19 cellular contexts compared by ENCODE assay signal in the genomic region with DNA sequence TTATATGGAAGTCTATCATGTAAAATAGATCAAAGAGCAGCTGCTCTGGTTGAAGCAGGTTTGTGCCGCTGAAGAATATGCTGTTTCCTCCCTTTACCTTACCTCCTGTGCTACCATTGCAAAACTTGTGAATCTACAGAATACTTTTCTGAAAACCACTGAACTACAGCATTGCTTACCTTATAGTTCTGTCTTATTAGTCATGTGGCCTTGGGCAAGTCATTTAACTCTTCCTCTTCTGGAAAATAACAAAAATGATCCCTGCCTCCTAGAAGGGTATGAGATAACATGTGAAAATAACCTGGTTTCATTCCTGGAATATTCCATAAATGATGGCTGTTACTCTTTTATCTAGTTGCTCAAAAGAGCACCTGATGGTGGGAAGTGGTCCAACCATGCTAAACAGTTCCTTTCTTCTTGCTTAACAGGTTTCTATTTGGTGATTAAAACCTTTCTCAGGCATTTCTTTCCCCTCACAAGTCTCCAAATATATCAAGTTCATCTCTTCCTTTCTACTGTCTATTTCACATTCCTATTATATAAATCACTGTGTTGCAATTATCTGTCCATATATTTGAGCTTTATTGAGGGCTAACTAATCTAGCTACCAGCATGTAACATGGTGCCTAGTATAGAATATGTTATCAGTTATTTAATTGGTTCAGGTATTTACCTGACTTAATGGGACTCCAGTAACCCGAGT. TPM values are rescaled to one million over a fixed set of nuclear protein-coding genes. Genes with fewer than 3 reads are reported as not detected.
DNase-seq lines count a peak whose midpoint lies in the region; ATAC-seq, FAIRE-seq and TF ChIP-seq lines count a peak whose summit lies in the region.
"Had no signal": no experiment of that assay in that cellular context is flagged by ENCODE, and none has a peak within 500 bp of the region (broad histone marks: within the 10 kb centered on the region; RNA-seq: fewer than 3 reads in every experiment).

No MANE protein-coding gene starts in this region.

- H3K4me2 ChIP-seq in GM23338 = no peak overlapping the region

- DNase-seq in activated naive CD4-positive, alpha-beta T cell treated with anti-CD3 and anti-CD28 coated beads for 36 hours = no peak
- DNase-seq in activated naive CD4-positive, alpha-beta T cell treated with Interleukin-2 at 50 U/mL for 16 hours = no peak
- DNase-seq in activated T-helper 2 cell treated with anti-CD3 and anti-CD28 coated beads, Interferon-gamma antibody, Interleukin-2, Interleukin-4, amounts not matched to agents 10 μg/mL and 5 μg/mL and 100 μg/mL, durations not matched to agents 14 hours and 24 hours and 36 hours (ENCODE audit: low spot score) = no peak
- DNase-seq in psoas muscle = no peak
- no peak for DNase-seq in GM23338 (ENCODE audit: low spot score)
- DNase-seq in urothelium cell line (ENCODE audit: low spot score) = no peak
- DNase-seq: activated CD4-positive, alpha-beta T cell treated with anti-CD3 and anti-CD28 coated beads, Interleukin-2, amount 50 U/mL, for 48 hours; activated T-cell treated with anti-CD3 and anti-CD28 coated beads, Interleukin-2, amount 50 U/mL, for 48 hours; amniotic stem cell; caudate nucleus; DMS153; esophagus squamous epithelium; left lung; NCI-H2029; NCI-H446 treated with DMSO at 0.1 percent for 48 hours had no signal

- no peak overlapping the region for H2AFZ ChIP-seq in GM23338

- H3F3A ChIP-seq in GM23338 (replicated peaks; ENCODE audit: low read depth) = no peaks in the 10 kb centered on the region

- H3K36me3 ChIP-seq in psoas muscle (ENCODE audit: insufficient read depth in 1 of 2, low read depth in 1 of 2) = peaks cover 7 to 35% of the 10 kb centered on the region in 2 donors
- H3K36me3 ChIP-seq in GM23338 (ENCODE audit: insufficient read depth) = peaks cover 10% of the 10 kb centered on the region; the same call in 1 of the 2 replicates
- H3K36me3 ChIP-seq: neutrophil had no signal

- H3K9me2 ChIP-seq in GM23338 (ENCODE audit: insufficient read depth) = no peaks in the 10 kb centered on the region

- H3K27me3 ChIP-seq in psoas muscle (ENCODE audit: insufficient read depth in 3 of 3, low read length in 2 of 3) (no peaks in the 10 kb centered on the region), GM23338 (ENCODE audit: insufficient read depth) (no peaks in the 10 kb centered on the region)
- H3K27me3 ChIP-seq: esophagus squamous epithelium, left lung, neutrophil had no signal

- H3K4me3 ChIP-seq in psoas muscle = no peak overlapping the region
- H3K4me3 ChIP-seq in GM23338 = no peak overlapping the region
- H3K4me3 ChIP-seq: esophagus squamous epithelium, left lung had no signal

- intact Hi-C loops in activated naive CD4-positive, alpha-beta T cell treated with anti-CD3 and anti-CD28 coated beads for 36 hours (cut with micrococcal nuclease) = loop anchor here (1.0 kb wide), 2 partner anchors 9 to 15 kb away; partner anchors contain the start of gene TRIM32
- intact Hi-C loops in activated T-helper 2 cell treated with anti-CD3 and anti-CD28 coated beads, Interferon-gamma antibody, Interleukin-2, Interleukin-4, amounts not matched to agents 10 μg/mL and 5 μg/mL and 100 μg/mL, durations not matched to agents 14 hours and 24 hours and 36 hours (cut with micrococcal nuclease) = no loop called here
- intact Hi-C loops in psoas muscle (cut with DNase I) = no loop called here

- no peaks in the 10 kb centered on the region for H3K9me3 ChIP-seq in psoas muscle
- H3K9me3 ChIP-seq: esophagus squamous epithelium, left lung, neutrophil had no signal

- no peaks in the 10 kb centered on the region for H3K79me2 ChIP-seq in GM23338 (replicated peaks; ENCODE audit: insufficient read depth)

- TF ChIP-seq CTCF in psoas muscle (IDR thresholded peaks at IDR 0.05) (no peak), GM23338 (conservative IDR thresholded peaks at IDR 0.05; ENCODE audit: low read depth in 2 of 2) (no peak)

- H3K4me3 Mint-ChIP-seq in activated naive CD4-positive, alpha-beta T cell treated with anti-CD3 and anti-CD28 coated beads for 36 hours = no peak overlapping the region
- no peak overlapping the region for H3K4me3 Mint-ChIP-seq in activated T-helper 2 cell treated with anti-CD3 and anti-CD28 coated beads, Interferon-gamma antibody, Interleukin-2, Interleukin-4, amounts not matched to agents 10 μg/mL and 5 μg/mL and 100 μg/mL, durations not matched to agents 14 hours and 24 hours and 36 hours (ENCODE audit: low read depth)
- H3K4me3 Mint-ChIP-seq in GM23338 = no peak overlapping the region

- H3K36me3 Mint-ChIP-seq in activated naive CD4-positive, alpha-beta T cell treated with anti-CD3 and anti-CD28 coated beads for 36 hours (ENCODE audit: low read depth) = peaks cover 55% of the 10 kb centered on the region
- peaks cover 62% of the 10 kb centered on the region for H3K36me3 Mint-ChIP-seq in activated T-helper 2 cell treated with anti-CD3 and anti-CD28 coated beads, Interferon-gamma antibody, Interleukin-2, Interleukin-4, amounts not matched to agents 10 μg/mL and 5 μg/mL and 100 μg/mL, durations not matched to agents 14 hours and 24 hours and 36 hours (ENCODE audit: low read depth)
- H3K36me3 Mint-ChIP-seq in GM23338 (ENCODE audit: low read depth) = peaks cover 24% of the 10 kb centered on the region

- no peaks in the 10 kb centered on the region for H3K27me3 Mint-ChIP-seq in activated naive CD4-positive, alpha-beta T cell treated with anti-CD3 and anti-CD28 coated beads for 36 hours (ENCODE audit: low read depth)
- no peaks in the 10 kb centered on the region for H3K27me3 Mint-ChIP-seq in activated T-helper 2 cell treated with anti-CD3 and anti-CD28 coated beads, Interferon-gamma antibody, Interleukin-2, Interleukin-4, amounts not matched to agents 10 μg/mL and 5 μg/mL and 100 μg/mL, durations not matched to agents 14 hours and 24 hours and 36 hours (ENCODE audit: low read depth)
- peaks cover 1% of the 10 kb centered on the region for H3K27me3 Mint-ChIP-seq in GM23338 (ENCODE audit: insufficient read depth, low read depth, poor library complexity)

- H3K4me1 Mint-ChIP-seq in activated naive CD4-positive, alpha-beta T cell treated with anti-CD3 and anti-CD28 coated beads for 36 hours (ENCODE audit: low read depth) = peaks cover 26% of the 10 kb centered on the region
- H3K4me1 Mint-ChIP-seq in activated T-helper 2 cell treated with anti-CD3 and anti-CD28 coated beads, Interferon-gamma antibody, Interleukin-2, Interleukin-4, amounts not matched to agents 10 μg/mL and 5 μg/mL and 100 μg/mL, durations not matched to agents 14 hours and 24 hours and 36 hours (ENCODE audit: low read depth) = peaks cover 19% of the 10 kb centered on the region
- peaks cover 10% of the 10 kb centered on the region; the same call in 2 of the 3 replicates for H3K4me1 Mint-ChIP-seq in GM23338

- peak overlapping the region; percentile 51 for H3K27ac Mint-ChIP-seq in activated naive CD4-positive, alpha-beta T cell treated with anti-CD3 and anti-CD28 coated beads for 36 hours
- H3K27ac Mint-ChIP-seq in activated T-helper 2 cell treated with anti-CD3 and anti-CD28 coated beads, Interferon-gamma antibody, Interleukin-2, Interleukin-4, amounts not matched to agents 10 μg/mL and 5 μg/mL and 100 μg/mL, durations not matched to agents 14 hours and 24 hours and 36 hours = peak overlapping the region; percentile 35
- H3K27ac Mint-ChIP-seq in GM23338 = no peak overlapping the region

- peaks cover 30% of the 10 kb centered on the region for H3K4me1 ChIP-seq in psoas muscle
- peaks cover 6% of the 10 kb centered on the region; the same call in 1 of the 2 replicates for H3K4me1 ChIP-seq in GM23338 (ENCODE audit: insufficient read depth)
- H3K4me1 ChIP-seq: left lung had no signal

- H3K27ac ChIP-seq in psoas muscle (peak overlapping the region; percentile 62), GM23338 (ENCODE audit: low read depth) (no peak overlapping the region)
- H3K27ac ChIP-seq: esophagus squamous epithelium, left lung, neutrophil had no signal

- ATAC-seq in HG02610 (IDR thresholded peaks at IDR 0.05; ENCODE audit: unreplicated experiment) (peak; percentile 31), psoas muscle (peak in 3 of 4 donors; percentile 5 to 52 (median 23)), GM23338 (no peak), HG03108 (IDR thresholded peaks at IDR 0.05; ENCODE audit: unreplicated experiment) (no peak)
- ATAC-seq: HCT116, left lung had no signal

- no peak for FAIRE-seq in urothelium cell line (lab: Jason Lieb, UNC)

- H4K20me1 ChIP-seq in GM23338 (replicated peaks; ENCODE audit: insufficient read depth) = peaks cover 13% of the 10 kb centered on the region; the same call in 1 of the 2 replicates

- 77 to 97% (median 96%) methylated on average over 2 of the region's 2 CpGs for WGBS in psoas muscle, 3 donors

- CTCF ChIA-PET in activated naive CD4-positive, alpha-beta T cell treated with anti-CD3 and anti-CD28 coated beads for 36 hours (lab: Charles Lee) = no interaction called here

- peaks cover 29% of the 10 kb centered on the region for H3K9me3 Mint-ChIP-seq in activated naive CD4-positive, alpha-beta T cell treated with anti-CD3 and anti-CD28 coated beads for 36 hours
- H3K9me3 Mint-ChIP-seq in activated T-helper 2 cell treated with anti-CD3 and anti-CD28 coated beads, Interferon-gamma antibody, Interleukin-2, Interleukin-4, amounts not matched to agents 10 μg/mL and 5 μg/mL and 100 μg/mL, durations not matched to agents 14 hours and 24 hours and 36 hours = peaks cover 11% of the 10 kb centered on the region
- no peaks in the 10 kb centered on the region; the same call in 2 of the 3 replicates for H3K9me3 Mint-ChIP-seq in GM23338

TF ChIP-seq in GM23338, 12 proteins besides CTCF, POLR2A, EP300 and RAD21 (continues in another document):
- TF ChIP-seq STAT1 (IDR thresholded peaks at IDR 0.05; ENCODE audit: unreplicated experiment) = no peak
- TF ChIP-seq, protein P1, sequence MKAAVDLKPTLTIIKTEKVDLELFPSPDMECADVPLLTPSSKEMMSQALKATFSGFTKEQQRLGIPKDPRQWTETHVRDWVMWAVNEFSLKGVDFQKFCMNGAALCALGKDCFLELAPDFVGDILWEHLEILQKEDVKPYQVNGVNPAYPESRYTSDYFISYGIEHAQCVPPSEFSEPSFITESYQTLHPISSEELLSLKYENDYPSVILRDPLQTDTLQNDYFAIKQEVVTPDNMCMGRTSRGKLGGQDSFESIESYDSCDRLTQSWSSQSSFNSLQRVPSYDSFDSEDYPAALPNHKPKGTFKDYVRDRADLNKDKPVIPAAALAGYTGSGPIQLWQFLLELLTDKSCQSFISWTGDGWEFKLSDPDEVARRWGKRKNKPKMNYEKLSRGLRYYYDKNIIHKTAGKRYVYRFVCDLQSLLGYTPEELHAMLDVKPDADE (IDR thresholded peaks at IDR 0.05) = no peak
- no peak for TF ChIP-seq POLR2AphosphoS5 (IDR thresholded peaks at IDR 0.05; ENCODE audit: low read depth)

RNA-seq across cellular contexts. Expression of gene TRIM32, which starts 15.0 kb away (rescaled TPM):
- total RNA-seq in activated naive CD4-positive, alpha-beta T cell treated with anti-CD3 and anti-CD28 coated beads for 36 hours = 10 to 100 TPM in 1 of 2 experiments, 1 to 10 TPM in 1; 8.7 to 11.0 TPM
- total RNA-seq in activated T-helper 2 cell treated with anti-CD3 and anti-CD28 coated beads, Interferon-gamma antibody, Interleukin-2, Interleukin-4, amounts not matched to agents 10 μg/mL and 5 μg/mL and 100 μg/mL, durations not matched to agents 14 hours and 24 hours and 36 hours = 15.7 and 16.5 TPM in 2 replicates
- 10 to 100 TPM; 15.3 to 47.4 (median 22.3) TPM for total RNA-seq in psoas muscle
- polyA plus RNA-seq in psoas muscle (10 to 100 TPM in 1 of 3 donors, 1 to 10 TPM in 2; 6.1 to 11.7 (median 9.0) TPM), GM23338 (2016; fragmentation: Nextera tagmentation; extraction: Ambion mirVana) (6.6 and 6.7 TPM in 2 replicates)
- 15.7 and 16.3 TPM in 2 replicates for total RNA-seq in GM23338 (2014; rRNA removed; shearing (Covaris generic))

Comparison
In these comparisons a context has a peak if more than half of its experiments do, and no peak if none do; other contexts are left out.
1. ATAC-seq: peak in HG02610 (single experiment) and psoas muscle (3 of 4); none in GM23338 (single experiment) and HG03108 (single experiment).